ENCODE assay signal across 1 cellular context in the genomic region with DNA sequence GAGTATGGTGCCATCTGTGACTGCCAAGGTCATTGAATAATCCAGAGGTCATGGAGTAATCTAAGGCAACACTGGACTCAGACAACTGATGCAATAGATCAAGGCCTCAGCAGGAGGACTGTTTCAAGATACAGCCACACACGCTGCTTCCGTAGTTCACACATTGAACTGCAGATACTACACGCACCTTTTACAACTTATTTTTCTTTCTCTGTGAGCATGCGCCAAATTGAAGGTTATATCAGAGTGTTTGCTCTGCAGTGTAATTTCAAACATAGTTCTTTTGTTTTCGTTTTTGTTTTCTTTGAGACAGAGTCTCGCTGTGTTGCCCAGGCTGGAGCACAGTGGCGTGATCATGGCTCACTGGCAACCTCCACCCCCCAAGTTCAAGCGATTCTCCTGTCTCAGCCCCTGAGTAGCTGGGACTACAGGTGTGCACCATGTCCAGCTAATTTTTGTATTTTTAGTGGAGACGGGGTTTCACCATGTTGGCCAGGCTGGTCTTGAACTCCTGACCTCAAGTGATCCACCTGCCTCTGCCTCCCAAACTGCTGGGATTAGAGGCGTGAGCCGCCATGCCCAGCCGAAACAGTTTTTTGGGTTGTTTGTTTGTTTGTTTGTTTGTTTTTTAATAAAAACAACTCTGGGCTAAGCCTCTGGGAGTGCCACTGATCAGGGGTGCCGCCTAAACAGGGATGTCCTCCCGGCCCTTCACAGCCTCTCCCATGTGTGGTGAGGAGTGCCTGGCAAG.
TF ChIP-seq lines count a peak whose summit lies in the region.

No MANE protein-coding gene starts in this region.

TF ChIP-seq in HepG2, 621 proteins besides CTCF, POLR2A, EP300 and RAD21 (continued from another document and continues in another):
- TF ChIP-seq E2F2 (CRISPR knock-in tag; IDR thresholded peaks at IDR 0.05; ENCODE audit: borderline replicate concordance) (no peak), ZNF232 (CRISPR knock-in tag; IDR thresholded peaks at IDR 0.05; ENCODE audit: borderline replicate concordance) (peak; percentile 78; the same call in 1 of the 2 replicates), NR2F2 (IDR thresholded peaks at IDR 0.05; ENCODE audit: borderline replicate concordance, low read depth) (peak; percentile 84), NFIC (IDR thresholded peaks at IDR 0.05; ENCODE audit: low read length) (no peak; the same call in 1 of the 2 replicates), RXRA (CRISPR knock-in tag; IDR thresholded peaks at IDR 0.05) (peak; percentile 80; the same call in 1 of the 2 replicates), PHF21A (CRISPR knock-in tag; IDR thresholded peaks at IDR 0.05) (peak; percentile 50; the same call in 1 of the 2 replicates), SIX1 (CRISPR knock-in tag; IDR thresholded peaks at IDR 0.05; ENCODE audit: borderline replicate concordance) (peak; percentile 60; the same call in 1 of the 2 replicates), LCORL (IDR thresholded peaks at IDR 0.05) (peak; percentile 16; the same call in 1 of the 2 replicates), LCORL (CRISPR knock-in tag; IDR thresholded peaks at IDR 0.05) (peak; percentile 83), FOXO1 (CRISPR knock-in tag; IDR thresholded peaks at IDR 0.05) (peak; percentile 82), HNF1B (CRISPR knock-in tag; IDR thresholded peaks at IDR 0.05) (peak; percentile 86), ELF1 (CRISPR knock-in tag; IDR thresholded peaks at IDR 0.05) (peak; percentile 68), ZSCAN9 (CRISPR knock-in tag; IDR thresholded peaks at IDR 0.05; ENCODE audit: borderline replicate concordance) (0 out of 2 replicates have a peak, but pooled peaks have one; percentile 31), HOXA5 (CRISPR knock-in tag; IDR thresholded peaks at IDR 0.05) (0 out of 2 replicates have a peak, but pooled peaks have one; percentile 86), ZNF792 (CRISPR knock-in tag; IDR thresholded peaks at IDR 0.05) (peak; percentile 93; the same call in 1 of the 2 replicates), TAF1 (CRISPR knock-in tag; IDR thresholded peaks at IDR 0.05) (no peak), RBM39 (IDR thresholded peaks at IDR 0.05; ENCODE audit: low read depth, low read length, poor library complexity, severe bottlenecking) (no peak), SRF (IDR thresholded peaks at IDR 0.05; ENCODE audit: low read depth, low read length) (no peak), ZNF552 (CRISPR knock-in tag; IDR thresholded peaks at IDR 0.05; ENCODE audit: borderline replicate concordance) (no peak), ZNF264 (CRISPR knock-in tag; IDR thresholded peaks at IDR 0.05) (peak; percentile 85), ZBTB21 (CRISPR knock-in tag; IDR thresholded peaks at IDR 0.05) (peak; percentile 46; the same call in 1 of the 2 replicates), ZBTB7A (CRISPR knock-in tag; IDR thresholded peaks at IDR 0.05) (no peak), HHEX (CRISPR knock-in tag; IDR thresholded peaks at IDR 0.05) (peak; percentile 89), IKZF5 (CRISPR knock-in tag; IDR thresholded peaks at IDR 0.05) (peak; percentile 99), MEIS2 (CRISPR knock-in tag; IDR thresholded peaks at IDR 0.05) (peak; percentile 51; the same call in 1 of the 2 replicates), ZNF737 (CRISPR knock-in tag; IDR thresholded peaks at IDR 0.05; ENCODE audit: borderline replicate concordance) (peak; percentile 90; the same call in 1 of the 2 replicates), FOXJ3 (CRISPR knock-in tag; IDR thresholded peaks at IDR 0.05; ENCODE audit: borderline replicate concordance) (peak; percentile 88), ZBTB25 (CRISPR knock-in tag; IDR thresholded peaks at IDR 0.05) (peak; percentile 87), ZNF350 (CRISPR knock-in tag; IDR thresholded peaks at IDR 0.05; ENCODE audit: borderline replicate concordance, low read depth) (peak; percentile 63; the same call in 1 of the 2 replicates), NFKBIZ (CRISPR knock-in tag; IDR thresholded peaks at IDR 0.05) (peak; percentile 94), ZFP36L1 (CRISPR knock-in tag; IDR thresholded peaks at IDR 0.05) (peak; percentile 69), HNF1A (IDR thresholded peaks at IDR 0.05; ENCODE audit: low read depth) (no peak), HNF1A (CRISPR knock-in tag; IDR thresholded peaks at IDR 0.05; ENCODE audit: borderline replicate concordance) (no peak), TARDBP (CRISPR knock-in tag; IDR thresholded peaks at IDR 0.05) (peak; percentile 89; the same call in 1 of the 2 replicates), GLI4 (CRISPR knock-in tag; IDR thresholded peaks at IDR 0.05; ENCODE audit: borderline replicate concordance) (peak; percentile 31; the same call in 1 of the 2 replicates), HDAC1 (CRISPR knock-in tag; IDR thresholded peaks at IDR 0.05) (peak; percentile 76), SALL1 (CRISPR knock-in tag; IDR thresholded peaks at IDR 0.05) (peak; percentile 97), TEAD3 (CRISPR knock-in tag; optimal IDR thresholded peaks at IDR 0.05; ENCODE audit: borderline replicate concordance) (peak; percentile 76), KDM6A (CRISPR knock-in tag; IDR thresholded peaks at IDR 0.05; ENCODE audit: low read depth) (peak; percentile 72), SOX13 (IDR thresholded peaks at IDR 0.05) (peak; percentile 85), SOX13 (CRISPR knock-in tag; conservative IDR thresholded peaks at IDR 0.05 in 1 of 2, IDR thresholded peaks at IDR 0.05 in 1 of 2) (peak in 1 of 2 experiments; percentile 95; a peak in 2 of 4 replicates), KLF11 (CRISPR knock-in tag; IDR thresholded peaks at IDR 0.05) (no peak), ZNF607 (CRISPR knock-in tag; IDR thresholded peaks at IDR 0.05; ENCODE audit: borderline replicate concordance) (peak; percentile 64; the same call in 1 of the 2 replicates), NCOA5 (CRISPR knock-in tag; IDR thresholded peaks at IDR 0.05) (no peak)
- TF ChIP-seq, protein P1, sequence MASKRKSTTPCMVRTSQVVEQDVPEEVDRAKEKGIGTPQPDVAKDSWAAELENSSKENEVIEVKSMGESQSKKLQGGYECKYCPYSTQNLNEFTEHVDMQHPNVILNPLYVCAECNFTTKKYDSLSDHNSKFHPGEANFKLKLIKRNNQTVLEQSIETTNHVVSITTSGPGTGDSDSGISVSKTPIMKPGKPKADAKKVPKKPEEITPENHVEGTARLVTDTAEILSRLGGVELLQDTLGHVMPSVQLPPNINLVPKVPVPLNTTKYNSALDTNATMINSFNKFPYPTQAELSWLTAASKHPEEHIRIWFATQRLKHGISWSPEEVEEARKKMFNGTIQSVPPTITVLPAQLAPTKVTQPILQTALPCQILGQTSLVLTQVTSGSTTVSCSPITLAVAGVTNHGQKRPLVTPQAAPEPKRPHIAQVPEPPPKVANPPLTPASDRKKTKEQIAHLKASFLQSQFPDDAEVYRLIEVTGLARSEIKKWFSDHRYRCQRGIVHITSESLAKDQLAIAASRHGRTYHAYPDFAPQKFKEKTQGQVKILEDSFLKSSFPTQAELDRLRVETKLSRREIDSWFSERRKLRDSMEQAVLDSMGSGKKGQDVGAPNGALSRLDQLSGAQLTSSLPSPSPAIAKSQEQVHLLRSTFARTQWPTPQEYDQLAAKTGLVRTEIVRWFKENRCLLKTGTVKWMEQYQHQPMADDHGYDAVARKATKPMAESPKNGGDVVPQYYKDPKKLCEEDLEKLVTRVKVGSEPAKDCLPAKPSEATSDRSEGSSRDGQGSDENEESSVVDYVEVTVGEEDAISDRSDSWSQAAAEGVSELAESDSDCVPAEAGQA (IDR thresholded peaks at IDR 0.05; ENCODE audit: low read depth): 0 out of 2 replicates have a peak, but pooled peaks have one; percentile 28
- TF ChIP-seq, protein P1 (CRISPR knock-in tag; IDR thresholded peaks at IDR 0.05; ENCODE audit: borderline replicate concordance): no peak
- TF ChIP-seq, protein P2, sequence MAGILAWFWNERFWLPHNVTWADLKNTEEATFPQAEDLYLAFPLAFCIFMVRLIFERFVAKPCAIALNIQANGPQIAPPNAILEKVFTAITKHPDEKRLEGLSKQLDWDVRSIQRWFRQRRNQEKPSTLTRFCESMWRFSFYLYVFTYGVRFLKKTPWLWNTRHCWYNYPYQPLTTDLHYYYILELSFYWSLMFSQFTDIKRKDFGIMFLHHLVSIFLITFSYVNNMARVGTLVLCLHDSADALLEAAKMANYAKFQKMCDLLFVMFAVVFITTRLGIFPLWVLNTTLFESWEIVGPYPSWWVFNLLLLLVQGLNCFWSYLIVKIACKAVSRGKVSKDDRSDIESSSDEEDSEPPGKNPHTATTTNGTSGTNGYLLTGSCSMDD (CRISPR knock-in tag; IDR thresholded peaks at IDR 0.05): no peak
- TF ChIP-seq, protein P3, sequence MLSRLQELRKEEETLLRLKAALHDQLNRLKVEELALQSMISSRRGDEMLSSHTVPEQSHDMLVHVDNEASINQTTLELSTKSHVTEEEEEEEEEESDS (CRISPR knock-in tag; IDR thresholded peaks at IDR 0.05; ENCODE audit: borderline replicate concordance): no peak
